Comparison of ENCODE assay signal across 8 cellular contexts in the genomic region with DNA sequence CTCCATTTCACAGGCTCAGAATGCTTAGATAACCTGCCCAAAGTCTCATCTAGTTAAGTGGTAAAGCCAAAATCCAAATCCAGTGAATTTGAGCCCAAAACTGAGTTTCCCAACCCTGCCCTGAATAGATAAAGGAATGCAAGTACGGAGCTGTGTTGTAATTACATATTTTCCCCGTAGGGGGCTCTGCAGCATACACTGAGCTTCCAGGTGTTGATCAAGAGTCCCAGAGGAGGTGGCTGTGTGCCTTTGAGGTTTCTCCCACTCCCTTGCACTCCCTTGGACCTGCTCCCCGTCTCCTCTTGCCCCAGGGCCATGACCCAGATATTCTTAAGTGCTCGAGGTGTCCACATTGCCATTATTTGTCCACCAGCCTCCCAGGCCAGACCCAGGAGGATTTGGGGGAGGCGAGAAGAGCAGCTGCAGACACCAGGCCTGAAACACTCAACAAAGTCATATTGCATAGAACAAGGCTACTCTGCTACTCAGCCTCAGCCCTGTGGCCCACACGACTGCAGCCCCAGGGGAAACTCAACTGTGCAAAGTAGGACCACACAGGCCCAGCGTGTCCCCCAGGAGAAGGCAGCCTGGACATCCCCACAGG.
DNase-seq lines count a peak whose midpoint lies in the region; ATAC-seq and TF ChIP-seq lines count a peak whose summit lies in the region.

No MANE protein-coding gene starts in this region.

- H3K36me3 ChIP-seq in Loucy (ENCODE audit: insufficient read depth, low read length): no peaks in the 10 kb centered on the region

- peak; percentile 84 for TF ChIP-seq CTCF in Loucy (conservative IDR thresholded peaks at IDR 0.05; ENCODE audit: low read length)
- TF ChIP-seq CTCF in VCaP (conservative IDR thresholded peaks at IDR 0.05): peak; percentile 36; the same call in 1 of the 2 replicates
- peak; percentile 48 for TF ChIP-seq CTCF in fibroblast of pulmonary artery (IDR thresholded peaks at IDR 0.05; ENCODE audit: low read length, missing control alignments)

- H3K27me3 ChIP-seq in Loucy (ENCODE audit: insufficient read depth, low read length, poor library complexity, severe bottlenecking): no peaks in the 10 kb centered on the region

- 0 out of 2 replicates have a peak overlapping the region, but pooled peaks have one; percentile 43 for H2AFZ ChIP-seq in Loucy (ENCODE audit: low read length)

- H4K20me1 ChIP-seq in Loucy (ENCODE audit: insufficient read depth, low read length, poor library complexity, severe bottlenecking): no peaks in the 10 kb centered on the region

- no peak overlapping the region for H3K4me3 ChIP-seq in Loucy (ENCODE audit: low read length, poor library complexity, severe bottlenecking)
- H3K4me3 ChIP-seq in fibroblast of pulmonary artery (replicated peaks; ENCODE audit: low read depth, low read length): no peak overlapping the region

- H3K4me2 ChIP-seq in Loucy (ENCODE audit: low read depth, low read length, poor library complexity, severe bottlenecking): no peak overlapping the region

- DNase-seq in NCI-H1105 treated with DMSO at 0.1 percent for 48 hours (lab: John Stamatoyannopoulos, UW) (peak; percentile 12), NCI-H1105 (lab: John Stamatoyannopoulos, UW) (no peak), fibroblast of pulmonary artery (ENCODE audit: low read depth) (peak; percentile 22), amygdala (lab: John Stamatoyannopoulos, UW) (no peak)
- peak; percentile 42 to 52 for DNase-seq in stimulated activated CD4-positive, alpha-beta T cell treated with anti-CD3 and anti-CD28 coated beads, Interleukin-2, amount 100 ng/mL, for 24 hours

- H3F3A ChIP-seq in Loucy (ENCODE audit: low read depth): no peaks in the 10 kb centered on the region

- no peaks in the 10 kb centered on the region for H3K9me3 ChIP-seq in Loucy (ENCODE audit: insufficient read depth, low read depth, low read length)

- H3K79me2 ChIP-seq in Loucy (ENCODE audit: insufficient read depth, low read length): no peaks in the 10 kb centered on the region

- no peaks in the 10 kb centered on the region for H3K9me2 ChIP-seq in Loucy (replicated peaks; ENCODE audit: low read depth, low read length)

- peaks cover 8% of the 10 kb centered on the region for H3K4me1 ChIP-seq in Loucy (ENCODE audit: insufficient read depth, low read length, poor library complexity, severe bottlenecking)

- H3K27ac ChIP-seq in VCaP: no peak overlapping the region

- no peak overlapping the region for H3K9ac ChIP-seq in Loucy (ENCODE audit: low read depth, low read length, poor library complexity, severe bottlenecking)

- ATAC-seq in HG02763 (IDR thresholded peaks at IDR 0.05; ENCODE audit: unreplicated experiment): no peak

Comparison
In these comparisons a context has a peak if more than half of its experiments do, and no peak if none do; other contexts are left out.
1. DNase-seq: peak in NCI-H1105 treated with DMSO at 0.1 percent for 48 hours (single experiment), fibroblast of pulmonary artery (single experiment) and stimulated activated CD4-positive, alpha-beta T cell treated with anti-CD3 and anti-CD28 coated beads, Interleukin-2, amount 100 ng/mL, for 24 hours (2 of 2); none in NCI-H1105 (single experiment) and amygdala (0 of 56).
2. Peak in every context shown above with its lines, with median percentiles within 50 percentile points of each other: CTCF ChIP-seq.